ENCODE assay signal across 9 cellular contexts in the genomic region with DNA sequence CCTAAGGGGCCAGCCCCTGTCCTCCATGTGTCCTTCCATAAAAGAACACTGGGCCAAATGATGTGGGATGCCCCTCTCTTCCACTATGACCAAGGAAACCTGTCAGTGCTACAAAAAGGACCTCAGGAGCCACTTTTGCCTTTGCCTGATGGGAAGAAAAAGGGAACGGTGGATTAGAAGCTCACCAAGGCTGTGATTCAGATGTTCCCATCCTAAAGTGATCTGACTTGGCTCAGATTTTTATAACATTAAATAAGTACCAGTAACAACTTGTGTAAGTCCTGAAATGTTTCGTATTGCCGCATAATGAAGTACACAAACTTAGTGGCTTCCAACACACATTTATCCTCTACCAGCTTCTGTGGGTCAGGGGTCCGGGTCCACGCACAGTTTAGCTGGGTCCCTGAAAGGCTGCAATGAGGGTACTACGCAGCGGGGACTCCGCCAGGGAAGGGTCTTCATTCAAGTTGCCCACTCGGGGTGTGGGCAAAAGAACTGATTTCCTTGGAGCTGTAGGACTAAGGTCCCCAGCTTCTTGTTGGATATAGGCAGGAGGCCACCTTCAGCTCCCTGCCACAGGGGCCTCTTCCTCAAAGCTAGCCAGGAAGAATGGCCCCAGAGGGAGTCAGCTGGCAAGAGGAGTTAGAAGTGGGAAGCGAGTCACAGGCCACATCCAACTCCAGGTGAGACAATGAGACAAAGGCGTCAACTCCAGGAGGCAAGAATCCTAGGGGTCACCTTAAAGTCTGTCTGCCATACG.
DNase-seq lines count a peak whose midpoint lies in the region; ATAC-seq and TF ChIP-seq lines count a peak whose summit lies in the region.
"Had no signal": no experiment of that assay in that cellular context is flagged by ENCODE, and none has a peak within 500 bp of the region (broad histone marks: within the 10 kb centered on the region; RNA-seq: fewer than 3 reads in every experiment).

No MANE protein-coding gene starts in this region.

- H3K4me3 Mint-ChIP-seq in chondrocyte (ENCODE audit: unreplicated experiment), result no peak overlapping the region
- H3K4me3 Mint-ChIP-seq in activated naive CD4-positive, alpha-beta T cell treated with anti-CD3 and anti-CD28 coated beads, Interleukin-2, amount 10 ng/mL, durations not matched to agents 7 days and 5 days, result no peak overlapping the region

- CTCF ChIA-PET in activated naive CD4-positive, alpha-beta T cell treated with anti-CD3 and anti-CD28 coated beads, Interleukin-2, amount 10 ng/mL, durations not matched to agents 7 days and 5 days (lab: Charles Lee), result interaction anchor here (1.1 to 3.5 kb wide), 8 partner anchors 11 to 89 kb away, joined by 3 to 18 read pairs (median 4); partner anchors contain the start of gene RAPGEF1

- 92% methylated on average over 12 of the region's 12 CpGs for WGBS in aorta, 2 donors

- no peaks in the 10 kb centered on the region for H3K27me3 Mint-ChIP-seq in chondrocyte (ENCODE audit: low read depth)
- no peaks in the 10 kb centered on the region for H3K27me3 Mint-ChIP-seq in activated naive CD4-positive, alpha-beta T cell treated with anti-CD3 and anti-CD28 coated beads, Interleukin-2, amount 10 ng/mL, durations not matched to agents 7 days and 5 days

- peak; percentile 53 for DNase-seq in right atrium auricular region (ENCODE audit: low spot score)
- DNase-seq in Right ventricle myocardium inferior (ENCODE audit: missing footprints), result no peak
- DNase-seq in chondrocyte (ENCODE audit: low spot score), result no peak
- DNase-seq in aorta, result no peak
- DNase-seq in NCI-H1048 (lab: John Stamatoyannopoulos, UW), result no peak
- no peak for DNase-seq in activated naive CD4-positive, alpha-beta T cell treated with anti-CD3 and anti-CD28 coated beads, Interleukin-2, amount 10 ng/mL, durations not matched to agents 7 days and 5 days

- intact Hi-C loops in Right ventricle myocardium inferior (cut with DNase I) (loop anchor here (5.0 kb wide), 1 partner anchor 72 kb away; no protein-coding TSS in a partner anchor), aorta (cut with DNase I) (loop anchor here (5.0 kb wide), 5 partner anchors 33 to 72 kb away; no protein-coding TSS in a partner anchor)

- H3K4me1 ChIP-seq in right atrium auricular region (peaks cover 0 to 89% of the 10 kb centered on the region in 2 donors), mucosa of stomach (ENCODE audit: control insufficient read depth, insufficient read depth, low read length) (peaks cover 40% of the 10 kb centered on the region), aorta (ENCODE audit: control insufficient read depth in 1 of 2, insufficient read depth in 2 of 2, low read length in 2 of 2) (peaks cover 1 to 12% of the 10 kb centered on the region in 2 donors)

- TF ChIP-seq CTCF in right atrium auricular region (IDR thresholded peaks at IDR 0.05) (no peak), chondrocyte (IDR thresholded peaks at IDR 0.05) (no peak)

- H3K27ac ChIP-seq in right atrium auricular region (peak overlapping the region; percentile 90 to 93), aorta (ENCODE audit: low read depth in 1 of 2, low read length in 2 of 2) (peak overlapping the region; percentile 86 to 98)

- H3K9me3 ChIP-seq in right atrium auricular region (no peaks in the 10 kb centered on the region), mucosa of stomach (ENCODE audit: control insufficient read depth, low read length) (no peaks in the 10 kb centered on the region), aorta (ENCODE audit: control insufficient read depth, low read length) (no peaks in the 10 kb centered on the region)
- H3K9me3 ChIP-seq: adrenal gland had no signal

- H3K36me3 ChIP-seq in right atrium auricular region, result no peaks in the 10 kb centered on the region
- no peaks in the 10 kb centered on the region for H3K36me3 ChIP-seq in mucosa of stomach (ENCODE audit: control insufficient read depth, insufficient read depth, low read length)
- no peaks in the 10 kb centered on the region for H3K36me3 ChIP-seq in aorta (ENCODE audit: control insufficient read depth in 1 of 2, insufficient read depth in 2 of 2, low read length in 1 of 2)
- H3K36me3 ChIP-seq: adrenal gland had no signal

- ATAC-seq in Right ventricle myocardium inferior, result no peak
- no peak for ATAC-seq in aorta (ENCODE audit: low FRiP score)
- no peak for ATAC-seq in HG02588 (IDR thresholded peaks at IDR 0.05; ENCODE audit: unreplicated experiment)

- peak overlapping the region; percentile 96 for H3K27ac Mint-ChIP-seq in chondrocyte (ENCODE audit: unreplicated experiment)
- no peak overlapping the region for H3K27ac Mint-ChIP-seq in activated naive CD4-positive, alpha-beta T cell treated with anti-CD3 and anti-CD28 coated beads, Interleukin-2, amount 10 ng/mL, durations not matched to agents 7 days and 5 days

- H3K9me3 Mint-ChIP-seq in chondrocyte (ENCODE audit: low read depth), result no peaks in the 10 kb centered on the region
- no peaks in the 10 kb centered on the region for H3K9me3 Mint-ChIP-seq in activated naive CD4-positive, alpha-beta T cell treated with anti-CD3 and anti-CD28 coated beads, Interleukin-2, amount 10 ng/mL, durations not matched to agents 7 days and 5 days

- H3K27me3 ChIP-seq in right atrium auricular region, result no peaks in the 10 kb centered on the region
- H3K27me3 ChIP-seq in mucosa of stomach (ENCODE audit: control insufficient read depth, insufficient read depth, low read length), result no peaks in the 10 kb centered on the region
- H3K27me3 ChIP-seq in aorta (ENCODE audit: control insufficient read depth in 1 of 2, insufficient read depth in 2 of 2, low read length in 1 of 2), result no peaks in the 10 kb centered on the region
- H3K27me3 ChIP-seq: adrenal gland had no signal

- no peak overlapping the region for H3K4me3 ChIP-seq in right atrium auricular region
- H3K4me3 ChIP-seq in mucosa of stomach (ENCODE audit: low read length), result no peak overlapping the region
- no peak overlapping the region for H3K4me3 ChIP-seq in aorta (ENCODE audit: low read length in 2 of 2)
- H3K4me3 ChIP-seq: adrenal gland had no signal

- H3K4me1 Mint-ChIP-seq in chondrocyte (ENCODE audit: low read depth), result peaks cover 90% of the 10 kb centered on the region
- peaks cover 65% of the 10 kb centered on the region for H3K4me1 Mint-ChIP-seq in activated naive CD4-positive, alpha-beta T cell treated with anti-CD3 and anti-CD28 coated beads, Interleukin-2, amount 10 ng/mL, durations not matched to agents 7 days and 5 days

- peak overlapping the region; percentile 14 for H3K9ac ChIP-seq in mucosa of stomach (ENCODE audit: low read length)

- no peaks in the 10 kb centered on the region for H3K36me3 Mint-ChIP-seq in chondrocyte (ENCODE audit: low read depth)
- H3K36me3 Mint-ChIP-seq in activated naive CD4-positive, alpha-beta T cell treated with anti-CD3 and anti-CD28 coated beads, Interleukin-2, amount 10 ng/mL, durations not matched to agents 7 days and 5 days, result peaks cover 22% of the 10 kb centered on the region
